In genomic region chr12:122835693-122836026, GRCh38 we compare ENCODE assay signal across 8 cellular contexts. TPM values are rescaled to one million over a fixed set of nuclear protein-coding genes. Genes with fewer than 3 reads are reported as not detected.
A peak's percentile ranks its signal among the peaks of the same experiment; 100 is the strongest.
DNase-seq lines count a peak whose midpoint lies in the region; ATAC-seq and TF ChIP-seq lines count a peak whose summit lies in the region.

No MANE protein-coding gene starts in this region.

- peak overlapping the region; percentile 79; the same call in 1 of the 2 replicates for H2AFZ ChIP-seq in Loucy (ENCODE audit: low read length)

- no peaks in the 10 kb centered on the region for H3K9me2 ChIP-seq in Loucy (replicated peaks; ENCODE audit: low read depth, low read length)

- no peak for TF ChIP-seq CTCF in Loucy (conservative IDR thresholded peaks at IDR 0.05; ENCODE audit: low read length)
- TF ChIP-seq CTCF in body of pancreas (IDR thresholded peaks at IDR 0.05): peak in 1 of 7 experiments; percentile 8

- intact Hi-C loops in body of pancreas (cut with DNase I): no loop called here

- WGBS in body of pancreas, 2 donors: 0% methylated on average over 2 of the region's 52 CpGs; no CpG with 5 or more reads in 1 of the 2 donors

- no peaks in the 10 kb centered on the region for H3K9me3 ChIP-seq in Loucy (ENCODE audit: insufficient read depth, low read depth, low read length)
- no peaks in the 10 kb centered on the region for H3K9me3 ChIP-seq in body of pancreas

- peak overlapping the region; percentile 92 to 95 for H3K4me3 Mint-ChIP-seq in stimulated activated naive CD8-positive, alpha-beta T cell treated with anti-CD3 and anti-CD28 coated beads, Interleukin-15, amount 100 ng/mL, for 72 hours

- H3F3A ChIP-seq in Loucy (ENCODE audit: low read depth): no peaks in the 10 kb centered on the region

- H3K4me1 Mint-ChIP-seq in stimulated activated naive CD8-positive, alpha-beta T cell treated with anti-CD3 and anti-CD28 coated beads, Interleukin-15, amount 100 ng/mL, for 72 hours: peaks cover 58% of the 10 kb centered on the region

- ATAC-seq in body of pancreas: peak; percentile 52
- ATAC-seq in stimulated activated naive CD8-positive, alpha-beta T cell treated with anti-CD3 and anti-CD28 coated beads, Interleukin-15, amount 100 ng/mL, for 72 hours: peak; percentile 58

- H3K9ac ChIP-seq in Loucy (ENCODE audit: low read depth, low read length, poor library complexity, severe bottlenecking): peak overlapping the region; percentile 75

- H3K36me3 ChIP-seq in Loucy (ENCODE audit: insufficient read depth, low read length) (no peaks in the 10 kb centered on the region), body of pancreas (replicated peaks in 1 of 2; ENCODE audit: insufficient read depth in 1 of 2, low read depth in 2 of 2) (no peaks in the 10 kb centered on the region)

- H3K27me3 Mint-ChIP-seq in stimulated activated naive CD8-positive, alpha-beta T cell treated with anti-CD3 and anti-CD28 coated beads, Interleukin-15, amount 100 ng/mL, for 72 hours: peaks cover 10% of the 10 kb centered on the region

- peak overlapping the region; percentile 68 to 93 (median 83) for H3K27ac ChIP-seq in body of pancreas

- H3K27me3 ChIP-seq in Loucy (ENCODE audit: insufficient read depth, low read length, poor library complexity, severe bottlenecking): no peaks in the 10 kb centered on the region
- H3K27me3 ChIP-seq in body of pancreas: no peaks in the 10 kb centered on the region

- peaks cover 49% of the 10 kb centered on the region for H3K79me2 ChIP-seq in Loucy (ENCODE audit: insufficient read depth, low read length)

- H3K9me3 Mint-ChIP-seq in stimulated activated naive CD8-positive, alpha-beta T cell treated with anti-CD3 and anti-CD28 coated beads, Interleukin-15, amount 100 ng/mL, for 72 hours: no peaks in the 10 kb centered on the region

- TF ChIP-seq POLR2A in body of pancreas (IDR thresholded peaks at IDR 0.05): no peak

- H3K27ac Mint-ChIP-seq in stimulated activated naive CD8-positive, alpha-beta T cell treated with anti-CD3 and anti-CD28 coated beads, Interleukin-15, amount 100 ng/mL, for 72 hours: no peak overlapping the region

- DNase-seq in activated CD4-positive, alpha-beta T cell treated with anti-CD3 and anti-CD28 coated beads for 48 hours: peak; percentile 29
- DNase-seq in activated CD4-positive, alpha-beta T cell treated with anti-CD3 and anti-CD28 coated beads, Interleukin-2, amount 50 U/mL, for 1 hour: no peak
- peak; percentile 43 to 63 (median 49) for DNase-seq in body of pancreas
- peak; percentile 42 for DNase-seq in kidney tubule cell (ENCODE audit: low spot score)
- peak in 1 of 2 donors; percentile 36 for DNase-seq in stimulated activated naive CD8-positive, alpha-beta T cell treated with anti-CD3 and anti-CD28 coated beads, Interleukin-15, amount 100 ng/mL, for 72 hours
- DNase-seq in NOMO-1 treated with dmso at 0.1 percent for 144 hours (lab: John Stamatoyannopoulos, UW; ENCODE audit: unreplicated experiment): no peak
- no peak for DNase-seq in SKM-1 treated with dmso at 0.1 percent for 144 hours (lab: John Stamatoyannopoulos, UW; ENCODE audit: unreplicated experiment)

- H4K20me1 ChIP-seq in Loucy (ENCODE audit: insufficient read depth, low read length, poor library complexity, severe bottlenecking): peaks cover 20% of the 10 kb centered on the region

- H3K4me1 ChIP-seq in Loucy (ENCODE audit: insufficient read depth, low read length, poor library complexity, severe bottlenecking) (peaks cover 34% of the 10 kb centered on the region), body of pancreas (peaks cover 48% of the 10 kb centered on the region)

- peak overlapping the region; percentile 88 for H3K4me3 ChIP-seq in Loucy (ENCODE audit: low read length, poor library complexity, severe bottlenecking)
- H3K4me3 ChIP-seq in body of pancreas: peak overlapping the region; percentile 19 to 61

- peak overlapping the region; percentile 83 for H3K4me2 ChIP-seq in Loucy (ENCODE audit: low read depth, low read length, poor library complexity, severe bottlenecking)

RNA-seq across cellular contexts. Expression of gene HIP1R, which starts 0.4 kb away (rescaled TPM):
- 100 to 1,000 TPM; 111 to 183 TPM for total RNA-seq in body of pancreas

Comparison
In these comparisons a context has a peak if more than half of its experiments do, and no peak if none do; other contexts are left out.
1. DNase-seq: peak in activated CD4-positive, alpha-beta T cell treated with anti-CD3 and anti-CD28 coated beads for 48 hours (single experiment), body of pancreas (4 of 4) and kidney tubule cell (single experiment); none in activated CD4-positive, alpha-beta T cell treated with anti-CD3 and anti-CD28 coated beads, Interleukin-2, amount 50 U/mL, for 1 hour (single experiment), NOMO-1 treated with dmso at 0.1 percent for 144 hours (single experiment) and SKM-1 treated with dmso at 0.1 percent for 144 hours (single experiment).